22 cellular contexts compared by ENCODE assay signal in genomic region chr7:12945901-12946300, GRCh38.
A peak's percentile ranks its signal among the peaks of the same experiment; 100 is the strongest.
DNase-seq lines count a peak whose midpoint lies in the region; ATAC-seq, FAIRE-seq and TF ChIP-seq lines count a peak whose summit lies in the region.
"Had no signal": no experiment of that assay in that cellular context is flagged by ENCODE, and none has a peak within 500 bp of the region (broad histone marks: within the 10 kb centered on the region; RNA-seq: fewer than 3 reads in every experiment).

No MANE protein-coding gene starts in this region.

- no peak overlapping the region for H3K4me3 Mint-ChIP-seq in stimulated activated memory B cell treated with anti-CD40 and anti-IgM and Interleukin-4, amounts not matched to agents 10 μg/mL and 1 μg/mL and 100 μg/mL, for 72 hours

- no peak overlapping the region for H3K27ac ChIP-seq in A549
- H3K27ac ChIP-seq in HCT116 (ENCODE audit: low read depth, low read length): no peak overlapping the region
- peak overlapping the region; percentile 58 for H3K27ac ChIP-seq in PC-3 (ENCODE audit: low read length)
- H3K27ac ChIP-seq: GM23248, HL-60, Peyer's patch had no signal

- no peak for ATAC-seq in A549
- no peak for ATAC-seq in HCT116
- ATAC-seq in PC-3: peak; percentile 4; the same call in 1 of the 2 replicates
- no peak for ATAC-seq in stimulated activated memory B cell treated with anti-CD40 and anti-IgM and Interleukin-4, amounts not matched to agents 10 μg/mL and 1 μg/mL and 100 μg/mL, for 72 hours

- no peaks in the 10 kb centered on the region for H3F3A ChIP-seq in PC-3 (ENCODE audit: low read length, unreplicated experiment)

- H3K36me3 ChIP-seq in HCT116 (ENCODE audit: control insufficient read depth in 1 of 2, insufficient read depth in 2 of 2, low read length in 2 of 2) (no peaks in the 10 kb centered on the region), PC-3 (ENCODE audit: low read depth, low read length) (no peaks in the 10 kb centered on the region)
- H3K36me3 ChIP-seq: MG63, Peyer's patch had no signal

- H3K4me1 ChIP-seq in A549: peaks cover 37% of the 10 kb centered on the region
- H3K4me1 ChIP-seq in HCT116 (ENCODE audit: control insufficient read depth in 1 of 2, insufficient read depth in 2 of 2, low read length in 2 of 2): peaks cover under 1 to 5% of the 10 kb centered on the region in 2 experiments; a peak in 3 of 4 replicates
- H3K4me1 ChIP-seq in PC-3 (ENCODE audit: insufficient read depth, low read length): peaks cover 41% of the 10 kb centered on the region

- no peaks in the 10 kb centered on the region for H3K9me3 ChIP-seq in A549
- no peaks in the 10 kb centered on the region for H3K9me3 ChIP-seq in HCT116 (ENCODE audit: control insufficient read depth in 1 of 2, insufficient read depth in 1 of 2, low read depth in 1 of 2, low read length in 2 of 2)
- no peaks in the 10 kb centered on the region for H3K9me3 ChIP-seq in PC-3 (ENCODE audit: low read length)
- H3K9me3 ChIP-seq: Peyer's patch, SK-N-SH had no signal

- no peaks in the 10 kb centered on the region for H3K36me3 Mint-ChIP-seq in stimulated activated memory B cell treated with anti-CD40 and anti-IgM and Interleukin-4, amounts not matched to agents 10 μg/mL and 1 μg/mL and 100 μg/mL, for 72 hours

- 50% methylated on average over 2 of the region's 2 CpGs for WGBS in A549 (ENCODE audit: missing lambda C conversion rate)

- H3K4me2 ChIP-seq in A549 (no peak overlapping the region), HCT116 (ENCODE audit: low read length) (no peak overlapping the region), PC-3 (ENCODE audit: low read length) (peak overlapping the region; percentile 44)
- H3K4me2 ChIP-seq: SK-N-SH had no signal

- BruUV-seq in HCT116 (replicated peaks; lab: Mats Ljungman, UMichigan) (no TSS peak), PC-3 (replicated peaks; lab: Mats Ljungman, UMichigan) (no TSS peak)

- TF ChIP-seq EP300 in A549 (IDR thresholded peaks at IDR 0.05): no peak

- H3K27ac Mint-ChIP-seq in stimulated activated memory B cell treated with anti-CD40 and anti-IgM and Interleukin-4, amounts not matched to agents 10 μg/mL and 1 μg/mL and 100 μg/mL, for 72 hours: no peak overlapping the region

- DNase-seq in A549 (ENCODE audit: low read depth in 1 of 2, low spot score in 1 of 2) (no peak), HCT116 (ENCODE audit: low read depth, low spot score) (no peak), PC-3 (peak; percentile 76), fibroblast of gingiva (ENCODE audit: low read depth) (peak; percentile 53), DMS79 treated with DMSO at 0.1 percent for 48 hours (lab: John Stamatoyannopoulos, UW) (no peak), activated T-cell treated with anti-CD3 and anti-CD28 coated beads for 4 hours (no peak)
- DNase-seq: 8988T, DMS153, GM23248, Karpas-422, MG63, NCI-H1417, NCI-H1694, NCI-H2029 treated with DMSO at 0.1 percent for 48 hours, NCI-H2227 treated with DMSO at 0.1 percent for 48 hours, NCI-H69, Peyer's patch, SIG-M5, SK-N-SH, SW 1271 had no signal

- H2AFZ ChIP-seq in HCT116 (ENCODE audit: low read depth, low read length, poor library complexity, severe bottlenecking): peak overlapping the region; percentile 49
- peak overlapping the region; percentile 5; the same call in 1 of the 2 replicates for H2AFZ ChIP-seq in PC-3 (ENCODE audit: low read length)
- H2AFZ ChIP-seq: GM23248 had no signal

- H3K27me3 ChIP-seq in HCT116 (ENCODE audit: insufficient read depth, low read length): no peaks in the 10 kb centered on the region
- H3K27me3 ChIP-seq in PC-3 (ENCODE audit: low read length): no peaks in the 10 kb centered on the region
- H3K27me3 ChIP-seq: MG63, Peyer's patch had no signal

- CTCF ChIA-PET in A549 (lab: Yijun Ruan, JAX) (interaction anchor here (0.6 kb wide), 1 partner anchor 250 kb away, joined by 3 read pairs; no protein-coding TSS in a partner anchor), HCT116 (lab: Charles Lee) (no interaction called here), PC-3 (lab: Charles Lee) (interaction anchor here (0.6 kb wide), 1 partner anchor 253 kb away, joined by 4 read pairs; no protein-coding TSS in a partner anchor)

- H4K20me1 ChIP-seq in HCT116 (ENCODE audit: insufficient read depth) (no peaks in the 10 kb centered on the region), PC-3 (ENCODE audit: low read length) (no peaks in the 10 kb centered on the region)

- TF ChIP-seq POLR2A in A549 (IDR thresholded peaks at IDR 0.05; ENCODE audit: low read length): no peak
- no peak for TF ChIP-seq POLR2A in HCT116 (IDR thresholded peaks at IDR 0.05; ENCODE audit: borderline replicate concordance, extremely low read depth, insufficient read depth, insufficient read length)

- intact Hi-C loops in HCT116 (cut with micrococcal nuclease) (no loop called here), PC-3 (cut with micrococcal nuclease) (no loop called here)

- H3K9ac ChIP-seq in HCT116 (ENCODE audit: low read length) (no peak overlapping the region), PC-3 (ENCODE audit: low read length) (no peak overlapping the region)
- H3K9ac ChIP-seq: GM23248, SK-N-SH had no signal

- H3K9me3 Mint-ChIP-seq in stimulated activated memory B cell treated with anti-CD40 and anti-IgM and Interleukin-4, amounts not matched to agents 10 μg/mL and 1 μg/mL and 100 μg/mL, for 72 hours: no peaks in the 10 kb centered on the region

- TF ChIP-seq RAD21 in A549 (conservative IDR thresholded peaks at IDR 0.05 in 1 of 2, IDR thresholded peaks at IDR 0.05 in 1 of 2) (no peak), HCT116 (IDR thresholded peaks at IDR 0.05; ENCODE audit: low read depth) (no peak)

- POLR2A ChIA-PET in A549 (lab: Yijun Ruan, JAX) (interaction anchor here (0.6 to 0.7 kb wide), 2 partner anchors 152 to 259 kb away, joined by 3 to 5 read pairs; partner anchors contain the start of gene ARL4A), HCT116 (lab: Charles Lee) (no interaction called here), PC-3 (lab: Charles Lee; ENCODE audit: unreplicated experiment) (no interaction called here)

- no peaks in the 10 kb centered on the region for H3K4me1 Mint-ChIP-seq in stimulated activated memory B cell treated with anti-CD40 and anti-IgM and Interleukin-4, amounts not matched to agents 10 μg/mL and 1 μg/mL and 100 μg/mL, for 72 hours

- H3K9me2 ChIP-seq in HCT116 (ENCODE audit: insufficient read depth): no peaks in the 10 kb centered on the region
- no peaks in the 10 kb centered on the region for H3K9me2 ChIP-seq in PC-3 (replicated peaks; ENCODE audit: low read length)

- RAD21 ChIA-PET in HCT116 (lab: Charles Lee; ENCODE audit: low non-redundant PET in 1 of 2, low total read pairs in 2 of 2, uncharacterized antibody in 2 of 2, unreplicated experiment in 2 of 2): no interaction called here

- TF ChIP-seq CTCF in A549 (IDR thresholded peaks at IDR 0.05) (no peak), HCT116 (IDR thresholded peaks at IDR 0.05 in 2 of 3, conservative IDR thresholded peaks at IDR 0.05 in 1 of 3; ENCODE audit: borderline replicate concordance in 1 of 3, insufficient read depth in 1 of 3, low read depth in 2 of 3, low read length in 2 of 3) (no peak), PC-3 (conservative IDR thresholded peaks at IDR 0.05; ENCODE audit: low read depth, low read length) (no peak)

- peak; percentile 7 for FAIRE-seq in A549 (lab: Jason Lieb, UNC)

- no peak overlapping the region for H3K4me3 ChIP-seq in A549
- H3K4me3 ChIP-seq in HCT116 (replicated peaks in 1 of 2; ENCODE audit: low read depth in 1 of 2, low read length in 2 of 2): no peak overlapping the region
- no peak overlapping the region for H3K4me3 ChIP-seq in PC-3 (ENCODE audit: low read length)
- H3K4me3 ChIP-seq: GM23248, MG63, Peyer's patch had no signal

- no peaks in the 10 kb centered on the region for H3K79me2 ChIP-seq in HCT116 (ENCODE audit: insufficient read depth, low read length)
- no peaks in the 10 kb centered on the region for H3K79me2 ChIP-seq in PC-3 (ENCODE audit: low read length)

- H3K27me3 Mint-ChIP-seq in stimulated activated memory B cell treated with anti-CD40 and anti-IgM and Interleukin-4, amounts not matched to agents 10 μg/mL and 1 μg/mL and 100 μg/mL, for 72 hours: no peaks in the 10 kb centered on the region

TF ChIP-seq in A549, 52 proteins besides CTCF, POLR2A, EP300 and RAD21 (continues in another document):
- no peak for TF ChIP-seq ZSCAN20 (CRISPR knock-in tag; IDR thresholded peaks at IDR 0.05)
- TF ChIP-seq, protein P1, sequence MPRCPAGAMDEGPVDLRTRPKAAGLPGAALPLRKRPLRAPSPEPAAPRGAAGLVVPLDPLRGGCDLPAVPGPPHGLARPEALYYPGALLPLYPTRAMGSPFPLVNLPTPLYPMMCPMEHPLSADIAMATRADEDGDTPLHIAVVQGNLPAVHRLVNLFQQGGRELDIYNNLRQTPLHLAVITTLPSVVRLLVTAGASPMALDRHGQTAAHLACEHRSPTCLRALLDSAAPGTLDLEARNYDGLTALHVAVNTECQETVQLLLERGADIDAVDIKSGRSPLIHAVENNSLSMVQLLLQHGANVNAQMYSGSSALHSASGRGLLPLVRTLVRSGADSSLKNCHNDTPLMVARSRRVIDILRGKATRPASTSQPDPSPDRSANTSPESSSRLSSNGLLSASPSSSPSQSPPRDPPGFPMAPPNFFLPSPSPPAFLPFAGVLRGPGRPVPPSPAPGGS (IDR thresholded peaks at IDR 0.05): no peak

TF ChIP-seq in HCT116, 20 proteins besides CTCF, POLR2A, EP300 and RAD21 (continues in another document):
- no peak for TF ChIP-seq JUND (IDR thresholded peaks at IDR 0.05)
- no peak for TF ChIP-seq EZH2phosphoT487 (IDR thresholded peaks at IDR 0.05; ENCODE audit: borderline replicate concordance)
- TF ChIP-seq SP1 (IDR thresholded peaks at IDR 0.05; ENCODE audit: low read depth): no peak
- no peak for TF ChIP-seq EGR1 (IDR thresholded peaks at IDR 0.05; ENCODE audit: low read depth)
- TF ChIP-seq, protein P2, sequence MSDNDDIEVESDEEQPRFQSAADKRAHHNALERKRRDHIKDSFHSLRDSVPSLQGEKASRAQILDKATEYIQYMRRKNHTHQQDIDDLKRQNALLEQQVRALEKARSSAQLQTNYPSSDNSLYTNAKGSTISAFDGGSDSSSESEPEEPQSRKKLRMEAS (IDR thresholded peaks at IDR 0.05): no peak

Comparison
In these comparisons a context has a peak if more than half of its experiments do, and no peak if none do; other contexts are left out.
1. DNase-seq: peak in PC-3 (single experiment) and fibroblast of gingiva (single experiment); none in A549 (0 of 2), HCT116 (single experiment), DMS79 treated with DMSO at 0.1 percent for 48 hours (single experiment) and activated T-cell treated with anti-CD3 and anti-CD28 coated beads for 4 hours (single experiment).